15 cellular contexts compared by ENCODE assay signal in the genomic region with DNA sequence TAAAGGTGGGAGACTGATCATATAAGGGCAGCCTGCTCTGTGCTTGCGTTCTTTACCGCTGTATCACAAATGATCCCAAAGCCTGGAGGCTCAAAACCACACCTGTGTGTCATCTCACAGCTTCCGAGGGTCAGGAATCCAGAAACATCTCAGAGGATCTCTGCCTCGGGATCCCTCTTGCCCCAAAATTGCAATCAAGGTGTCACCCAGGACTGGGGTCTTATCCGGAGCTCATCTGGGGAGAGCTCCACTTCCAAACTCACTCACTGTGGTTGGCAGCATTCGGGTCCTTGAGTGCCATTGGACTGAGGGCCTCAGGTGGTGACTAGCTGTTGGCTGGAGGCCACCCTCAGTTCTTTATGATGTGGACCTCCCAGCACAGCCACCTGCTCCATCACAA. TPM values are rescaled to one million over a fixed set of nuclear protein-coding genes. Genes with fewer than 3 reads are reported as not detected.
DNase-seq lines count a peak whose midpoint lies in the region; ATAC-seq and TF ChIP-seq lines count a peak whose summit lies in the region.
"Had no signal": no experiment of that assay in that cellular context is flagged by ENCODE, and none has a peak within 500 bp of the region (broad histone marks: within the 10 kb centered on the region; RNA-seq: fewer than 3 reads in every experiment).

No MANE protein-coding gene starts in this region.

- intact Hi-C loops in tibial artery (cut with DNase I; ENCODE audit: low total_unique reads) = no loop called here

- peak overlapping the region; percentile 39 for H3K4me2 ChIP-seq in OCI-LY3 (ENCODE audit: low read length)

- H3K36me3 ChIP-seq in OCI-LY3 (replicated peaks; ENCODE audit: low read depth, low read length) (peaks cover 5% of the 10 kb centered on the region), tibial artery (no peaks in the 10 kb centered on the region), Peyer's patch (no peaks in the 10 kb centered on the region), SJCRH30 (no peaks in the 10 kb centered on the region)
- H3K36me3 ChIP-seq: HAP-1 had no signal

- H3K9me3 ChIP-seq in OCI-LY3 (ENCODE audit: insufficient read depth, low read length) = peaks cover 3% of the 10 kb centered on the region; the same call in 1 of the 2 replicates
- no peaks in the 10 kb centered on the region for H3K9me3 ChIP-seq in tibial artery
- H3K9me3 ChIP-seq in Peyer's patch = no peaks in the 10 kb centered on the region
- H3K9me3 ChIP-seq in SJCRH30 (replicated peaks) = 0 out of 2 replicates have a peak, but pooled peaks cover under 1% of the 10 kb centered on the region
- H3K9me3 ChIP-seq: HAP-1 had no signal

- TF ChIP-seq POLR2A in Peyer's patch (IDR thresholded peaks at IDR 0.05) = no peak

- H3K79me2 ChIP-seq in OCI-LY3 (ENCODE audit: low read length) = no peaks in the 10 kb centered on the region

- H3K9ac ChIP-seq in OCI-LY3 (ENCODE audit: low read length) = no peak overlapping the region

- H3K4me1 ChIP-seq in OCI-LY3 (ENCODE audit: low read length) (peaks cover 47% of the 10 kb centered on the region), tibial artery (peaks cover 0 to 8% (median 0%) of the 10 kb centered on the region in 4 donors), Peyer's patch (no peaks in the 10 kb centered on the region), SJCRH30 (no peaks in the 10 kb centered on the region)
- H3K4me1 ChIP-seq: HAP-1 had no signal

- DNase-seq in left lobe of liver (ENCODE audit: low spot score) (peak; percentile 23), tibial artery (peak; percentile 6 to 37), HPDE6-E6E7 (ENCODE audit: extremely low spot score) (no peak), Peyer's patch (no peak), SJCRH30 (no peak)
- DNase-seq: CD8-positive, alpha-beta T cell; COR-L47; DMS153; DMS79 treated with DMSO at 0.1 percent for 48 hours; EL; GOT3 had no signal

- H3K27ac ChIP-seq in OCI-LY3 (ENCODE audit: low read length) = no peak overlapping the region
- no peak overlapping the region for H3K27ac ChIP-seq in tibial artery
- H3K27ac ChIP-seq in Peyer's patch = no peak overlapping the region
- no peak overlapping the region for H3K27ac ChIP-seq in SJCRH30

- TF ChIP-seq CTCF in OCI-LY3 (IDR thresholded peaks at IDR 0.05; ENCODE audit: low read depth, low read length) = no peak
- TF ChIP-seq CTCF in tibial artery (IDR thresholded peaks at IDR 0.05) = no peak
- no peak for TF ChIP-seq CTCF in Peyer's patch (IDR thresholded peaks at IDR 0.05)

- no peaks in the 10 kb centered on the region for H4K20me1 ChIP-seq in OCI-LY3 (ENCODE audit: insufficient read depth, low read length)

- H2AFZ ChIP-seq in OCI-LY3 (ENCODE audit: low read depth, low read length) = no peak overlapping the region

- H3K27me3 ChIP-seq in OCI-LY3 (ENCODE audit: low read depth, low read length) (no peaks in the 10 kb centered on the region), tibial artery (no peaks in the 10 kb centered on the region), Peyer's patch (no peaks in the 10 kb centered on the region), SJCRH30 (peaks cover 13% of the 10 kb centered on the region)

- ATAC-seq in left lobe of liver = no peak
- ATAC-seq: CD8-positive, alpha-beta T cell had no signal

- no peak overlapping the region for H3K4me3 ChIP-seq in OCI-LY3 (ENCODE audit: low read length)
- H3K4me3 ChIP-seq in tibial artery = no peak overlapping the region
- H3K4me3 ChIP-seq in Peyer's patch = no peak overlapping the region
- no peak overlapping the region for H3K4me3 ChIP-seq in SJCRH30
- H3K4me3 ChIP-seq: HAP-1 had no signal

RNA-seq across cellular contexts. Expression of gene FCN2, which starts 26.7 kb away (rescaled TPM):
- 95.7 TPM for total RNA-seq in left lobe of liver
- not detected for total RNA-seq in Peyer's patch
- not detected in 2 replicates for total RNA-seq in SJCRH30 (2014; rRNA removed; shearing (Covaris generic))
- total RNA-seq: A673; CD8-positive, alpha-beta T cell; HT1080 had no signal

Comparison
In these comparisons a context has a peak if more than half of its experiments do, and no peak if none do; other contexts are left out.
1. DNase-seq: peak in left lobe of liver (single experiment) and tibial artery (2 of 2); none in HPDE6-E6E7 (single experiment), Peyer's patch (0 of 3) and SJCRH30 (0 of 2).
2. RNA of gene FCN2, which starts 26.7 kb away (total RNA-seq): 95.7 TPM in left lobe of liver (single experiment); not detected in Peyer's patch and not detected in SJCRH30; every median in the first group is over 10 times any median in the second.